ENCODE assay signal across 28 cellular contexts in the genomic region with DNA sequence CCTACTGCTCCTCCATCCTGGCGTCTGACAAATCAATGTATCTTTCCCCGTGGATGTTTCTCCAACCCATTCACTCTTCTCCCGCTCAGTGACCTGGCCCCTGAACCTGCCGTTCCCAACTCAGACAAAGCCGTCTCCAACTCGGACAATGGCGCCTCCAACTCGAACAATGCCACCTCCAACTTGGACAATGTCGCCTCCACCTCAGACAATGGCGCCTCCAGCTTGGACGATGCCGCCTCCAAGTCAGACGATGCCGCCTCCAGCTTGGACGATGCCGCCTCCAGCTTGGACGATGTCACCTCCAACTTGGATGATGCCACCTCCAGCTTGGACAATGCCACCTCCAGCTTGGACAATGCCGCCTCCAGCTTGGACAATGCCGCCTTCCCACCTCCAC.
"Had no signal": no experiment of that assay in that cellular context is flagged by ENCODE, and none has a peak within 500 bp of the region (broad histone marks: within the 10 kb centered on the region; RNA-seq: fewer than 3 reads in every experiment).

No MANE protein-coding gene starts in this region.

- ATAC-seq: activated CD4-positive, alpha-beta T cell treated with anti-CD3 and anti-CD28 coated beads for 36 hours; activated CD8-positive, alpha-beta memory T cell treated with anti-CD3 and anti-CD28 coated beads, Interleukin-2, amount 10 ng/mL, durations not matched to agents 7 days and 5 days; activated CD8-positive, alpha-beta T cell treated with anti-CD3 and anti-CD28 coated beads, Interleukin-2, amount 10 ng/mL, durations not matched to agents 7 days and 5 days; activated naive CD8-positive, alpha-beta T cell treated with anti-CD3 and anti-CD28 coated beads, Interleukin-2, amount 50 U/mL, for 24 hours; esophagus mucosa had no signal

- DNase-seq: activated CD4-positive, alpha-beta memory T cell treated with anti-CD3 and anti-CD28 coated beads for 36 hours; activated CD4-positive, alpha-beta T cell treated with anti-CD3 and anti-CD28 coated beads for 36 hours; activated CD4-positive, alpha-beta T cell treated with anti-CD3 and anti-CD28 coated beads, Interleukin-2, amount 10 ng/mL, durations not matched to agents 24 days and 14 days; activated CD4-positive, CD25-positive, alpha-beta regulatory T cell; activated CD4-positive, CD25-positive, alpha-beta regulatory T cell treated with anti-CD3 and anti-CD28 coated beads, Interleukin-2, amount 50 U/mL, for 72 hours; activated CD8-positive, alpha-beta memory T cell treated with anti-CD3 and anti-CD28 coated beads, Interleukin-2, amount 10 ng/mL, durations not matched to agents 7 days and 5 days; activated CD8-positive, alpha-beta memory T cell treated with anti-CD3 and anti-CD28 coated beads, Interleukin-2, amount 50 U/mL, for 4 hours; activated CD8-positive, alpha-beta T cell treated with anti-CD3 and anti-CD28 coated beads, Interleukin-2, amount 10 ng/mL, durations not matched to agents 7 days and 5 days; activated effector memory CD4-positive, alpha-beta T cell treated with anti-CD3 and anti-CD28 coated beads, Interleukin-2, amount 50 U/mL, for 16 hours; activated naive CD4-positive, alpha-beta T cell treated with anti-CD3 and anti-CD28 coated beads for 36 hours; activated naive CD8-positive, alpha-beta T cell treated with anti-CD3 and anti-CD28 coated beads for 36 hours; activated naive CD8-positive, alpha-beta T cell treated with anti-CD3 and anti-CD28 coated beads, Interleukin-2, amount 50 U/mL, for 24 hours; activated T-cell treated with anti-CD3 and anti-CD28 coated beads, Interleukin-2, amount 50 U/mL, for 1 hour; activated T-cell treated with anti-CD3 and anti-CD28 coated beads, Interleukin-2, amount 50 U/mL, for 48 hours; adrenal gland; amygdala; caudate nucleus; effector CD8-positive, alpha-beta T cell; foreskin fibroblast; T-helper 2 cell had no signal

- H3K36me3 Mint-ChIP-seq: activated CD8-positive, alpha-beta memory T cell treated with anti-CD3 and anti-CD28 coated beads, Interleukin-2, amount 10 ng/mL, durations not matched to agents 7 days and 5 days had no signal

- H3K4me1 ChIP-seq: adrenal gland had no signal

- H3K36me3 ChIP-seq: adrenal gland had no signal

- H3K27ac Mint-ChIP-seq: activated CD4-positive, alpha-beta memory T cell treated with anti-CD3 and anti-CD28 coated beads for 36 hours; activated CD4-positive, alpha-beta T cell treated with anti-CD3 and anti-CD28 coated beads for 36 hours; activated CD4-positive, alpha-beta T cell treated with anti-CD3 and anti-CD28 coated beads, Interleukin-2, amount 10 ng/mL, durations not matched to agents 24 days and 14 days; activated CD8-positive, alpha-beta memory T cell treated with anti-CD3 and anti-CD28 coated beads, Interleukin-2, amount 10 ng/mL, durations not matched to agents 7 days and 5 days; activated CD8-positive, alpha-beta T cell treated with anti-CD3 and anti-CD28 coated beads, Interleukin-2, amount 10 ng/mL, durations not matched to agents 7 days and 5 days; activated naive CD4-positive, alpha-beta T cell treated with anti-CD3 and anti-CD28 coated beads for 36 hours; activated naive CD4-positive, alpha-beta T cell treated with anti-CD3 and anti-CD28 coated beads, Interleukin-2, amount 50 U/mL, for 24 hours; activated naive CD8-positive, alpha-beta T cell treated with anti-CD3 and anti-CD28 coated beads for 36 hours; activated naive CD8-positive, alpha-beta T cell treated with anti-CD3 and anti-CD28 coated beads, Interleukin-2, amount 50 U/mL, for 24 hours; activated T-helper 1 cell treated with anti-CD3 and anti-CD28 coated beads, Interleukin-12 subunit alpha, Interleukin-12 subunit beta, Interleukin-2, Interleukin-4 antibody, amounts not matched to agents 30 ng/mL and 10 ng/mL and 1 ng/mL, durations not matched to agents 14 hours and 24 hours and 36 hours; activated T-helper 2 cell treated with anti-CD3 and anti-CD28 coated beads, Interferon-gamma antibody, Interleukin-2, Interleukin-4, amounts not matched to agents 10 μg/mL and 5 μg/mL and 100 μg/mL, durations not matched to agents 14 hours and 24 hours and 36 hours; brain had no signal

- H3K27me3 ChIP-seq: adrenal gland had no signal

- H3K27ac ChIP-seq: adrenal gland had no signal

- H3K4me3 ChIP-seq: adrenal gland had no signal

- H3K27me3 Mint-ChIP-seq: activated CD4-positive, alpha-beta T cell treated with anti-CD3 and anti-CD28 coated beads, Interleukin-2, amount 10 ng/mL, durations not matched to agents 24 days and 14 days; activated CD8-positive, alpha-beta memory T cell treated with anti-CD3 and anti-CD28 coated beads, Interleukin-2, amount 10 ng/mL, durations not matched to agents 7 days and 5 days; activated naive CD8-positive, alpha-beta T cell treated with anti-CD3 and anti-CD28 coated beads for 36 hours; activated naive CD8-positive, alpha-beta T cell treated with anti-CD3 and anti-CD28 coated beads, Interleukin-2, amount 50 U/mL, for 24 hours had no signal

- H3K4me3 Mint-ChIP-seq: activated CD4-positive, alpha-beta memory T cell treated with anti-CD3 and anti-CD28 coated beads for 36 hours; activated CD4-positive, alpha-beta T cell treated with anti-CD3 and anti-CD28 coated beads for 36 hours; activated CD4-positive, alpha-beta T cell treated with anti-CD3 and anti-CD28 coated beads, Interleukin-2, amount 10 ng/mL, durations not matched to agents 24 days and 14 days; activated CD8-positive, alpha-beta memory T cell treated with anti-CD3 and anti-CD28 coated beads, Interleukin-2, amount 10 ng/mL, durations not matched to agents 7 days and 5 days; activated CD8-positive, alpha-beta T cell treated with anti-CD3 and anti-CD28 coated beads, Interleukin-2, amount 10 ng/mL, durations not matched to agents 7 days and 5 days; activated naive CD4-positive, alpha-beta T cell treated with anti-CD3 and anti-CD28 coated beads for 36 hours; activated naive CD4-positive, alpha-beta T cell treated with anti-CD3 and anti-CD28 coated beads, Interleukin-2, amount 50 U/mL, for 24 hours; activated naive CD8-positive, alpha-beta T cell treated with anti-CD3 and anti-CD28 coated beads for 36 hours; activated naive CD8-positive, alpha-beta T cell treated with anti-CD3 and anti-CD28 coated beads, Interleukin-2, amount 50 U/mL, for 24 hours; activated T-helper 1 cell treated with anti-CD3 and anti-CD28 coated beads, Interleukin-12 subunit alpha, Interleukin-12 subunit beta, Interleukin-2, Interleukin-4 antibody, amounts not matched to agents 30 ng/mL and 10 ng/mL and 1 ng/mL, durations not matched to agents 14 hours and 24 hours and 36 hours; brain had no signal

- FAIRE-seq: bronchial epithelial cell, colon, frontal cortex had no signal

- H3K4me1 Mint-ChIP-seq: activated CD4-positive, alpha-beta T cell treated with anti-CD3 and anti-CD28 coated beads for 36 hours; activated CD4-positive, alpha-beta T cell treated with anti-CD3 and anti-CD28 coated beads, Interleukin-2, amount 10 ng/mL, durations not matched to agents 24 days and 14 days; activated CD8-positive, alpha-beta memory T cell treated with anti-CD3 and anti-CD28 coated beads, Interleukin-2, amount 10 ng/mL, durations not matched to agents 7 days and 5 days; activated naive CD4-positive, alpha-beta T cell treated with anti-CD3 and anti-CD28 coated beads, Interleukin-2, amount 50 U/mL, for 24 hours; activated naive CD8-positive, alpha-beta T cell treated with anti-CD3 and anti-CD28 coated beads for 36 hours; activated naive CD8-positive, alpha-beta T cell treated with anti-CD3 and anti-CD28 coated beads, Interleukin-2, amount 50 U/mL, for 24 hours had no signal
